Comparison of ENCODE assay signal across 12 cellular contexts in genomic region chr11:16226245-16226644, GRCh38.
DNase-seq lines count a peak whose midpoint lies in the region; FAIRE-seq and TF ChIP-seq lines count a peak whose summit lies in the region.
"Had no signal": no experiment of that assay in that cellular context is flagged by ENCODE, and none has a peak within 500 bp of the region (broad histone marks: within the 10 kb centered on the region; RNA-seq: fewer than 3 reads in every experiment).

No MANE protein-coding gene starts in this region.

- FAIRE-seq in GM12891 (lab: Jason Lieb, UNC), result no peak

- TF ChIP-seq POLR2A in GM12891 (IDR thresholded peaks at IDR 0.05; ENCODE audit: low read depth, low read length), result no peak

- H3K4me2 ChIP-seq in Loucy (ENCODE audit: low read depth, low read length, poor library complexity, severe bottlenecking), result peak overlapping the region; percentile 15

- peaks cover 4% of the 10 kb centered on the region for H3K4me1 ChIP-seq in Loucy (ENCODE audit: insufficient read depth, low read length, poor library complexity, severe bottlenecking)
- H3K4me1 ChIP-seq: uterus had no signal

- H3K9me2 ChIP-seq in Loucy (replicated peaks; ENCODE audit: low read depth, low read length), result no peaks in the 10 kb centered on the region

- H3K27me3 ChIP-seq in Loucy (ENCODE audit: insufficient read depth, low read length, poor library complexity, severe bottlenecking), result no peaks in the 10 kb centered on the region
- H3K27me3 ChIP-seq: uterus had no signal

- no peak overlapping the region for H3K4me3 ChIP-seq in Loucy (ENCODE audit: low read length, poor library complexity, severe bottlenecking)
- H3K4me3 ChIP-seq: uterus had no signal

- H3K36me3 ChIP-seq in Loucy (ENCODE audit: insufficient read depth, low read length), result no peaks in the 10 kb centered on the region
- H3K36me3 ChIP-seq: uterus had no signal

- no peaks in the 10 kb centered on the region for H3K79me2 ChIP-seq in Loucy (ENCODE audit: insufficient read depth, low read length)

- H3K9ac ChIP-seq in Loucy (ENCODE audit: low read depth, low read length, poor library complexity, severe bottlenecking), result no peak overlapping the region

- in situ Hi-C loops in Caki2 (cut with HindIII; ENCODE audit: low pct_unique_long_range_greater_than_20kb, low sequenced_read_pairs), result no loop called here

- no peaks in the 10 kb centered on the region for H3F3A ChIP-seq in Loucy (ENCODE audit: low read depth)

- DNase-seq in Caki2 (ENCODE audit: low read depth) (peak; percentile 9), amniotic epithelial cell (ENCODE audit: low read depth) (peak; percentile 78), kidney glomerular epithelial cell (lab: John Stamatoyannopoulos, UW) (peak; percentile 45), GM12891 (ENCODE audit: insufficient read length, low spot score) (no peak), AML-193 (lab: John Stamatoyannopoulos, UW) (no peak), ureter (ENCODE audit: low spot score) (no peak), SW 1271 (lab: John Stamatoyannopoulos, UW) (no peak)
- DNase-seq: activated CD4-positive, alpha-beta T cell treated with anti-CD3 and anti-CD28 coated beads for 36 hours; stimulated activated CD4-positive, alpha-beta T cell treated with anti-CD3 and anti-CD28 coated beads, Interleukin-15, amount 100 ng/mL, for 24 hours had no signal

- H3K9me3 ChIP-seq in Loucy (ENCODE audit: insufficient read depth, low read depth, low read length), result no peaks in the 10 kb centered on the region
- H3K9me3 ChIP-seq: Caco-2, uterus had no signal

- peak overlapping the region; percentile 71 for H2AFZ ChIP-seq in Loucy (ENCODE audit: low read length)

- TF ChIP-seq CTCF in Loucy (conservative IDR thresholded peaks at IDR 0.05; ENCODE audit: low read length), result no peak

- H4K20me1 ChIP-seq in Loucy (ENCODE audit: insufficient read depth, low read length, poor library complexity, severe bottlenecking), result no peaks in the 10 kb centered on the region

TF ChIP-seq in GM12891, 5 proteins besides CTCF, POLR2A, EP300 and RAD21:
- TF ChIP-seq TAF1 (IDR thresholded peaks at IDR 0.05; ENCODE audit: low read depth, low read length), result no peak
- TF ChIP-seq SPI1 (IDR thresholded peaks at IDR 0.05; ENCODE audit: low read depth, low read length), result no peak
- TF ChIP-seq PAX5 (IDR thresholded peaks at IDR 0.05; ENCODE audit: insufficient read depth, low read length, severe bottlenecking), result no peak
- TF ChIP-seq POU2F2 (IDR thresholded peaks at IDR 0.05; ENCODE audit: low read depth, low read length), result no peak
- TF ChIP-seq POLR2AphosphoS5 (IDR thresholded peaks at IDR 0.05; ENCODE audit: low read depth, low read length), result no peak
TF ChIP-seq in GM12891: peak in this region for 0.

Comparison
In these comparisons a context has a peak if more than half of its experiments do, and no peak if none do; other contexts are left out.
1. DNase-seq: peak in Caki2 (single experiment), amniotic epithelial cell (single experiment) and kidney glomerular epithelial cell (single experiment); none in GM12891 (single experiment), AML-193 (0 of 2), ureter (single experiment) and SW 1271 (0 of 2).